32 cellular contexts compared by ENCODE assay signal in genomic region chr2:96329870-96330269, GRCh38. TPM values are rescaled to one million over a fixed set of nuclear protein-coding genes. Genes with fewer than 3 reads are reported as not detected.
"Had no signal": no experiment of that assay in that cellular context is flagged by ENCODE, and none has a peak within 500 bp of the region (broad histone marks: within the 10 kb centered on the region; RNA-seq: fewer than 3 reads in every experiment).

No MANE protein-coding gene starts in this region.

- H2AFZ ChIP-seq: hepatocyte had no signal

- H3K27me3 ChIP-seq: ascending aorta, pancreas, thyroid gland had no signal

- H3K4me3 ChIP-seq: ascending aorta, coronary artery, dorsolateral prefrontal cortex, gastrocnemius medialis, hepatocyte, pancreas, psoas muscle, sigmoid colon, smooth muscle cell, stomach, thyroid gland, upper lobe of left lung had no signal

- H3K9me3 Mint-ChIP-seq: activated CD4-positive, alpha-beta memory T cell treated with anti-CD3 and anti-CD28 coated beads for 36 hours; activated naive CD4-positive, alpha-beta T cell treated with anti-CD3 and anti-CD28 coated beads for 36 hours; activated naive CD8-positive, alpha-beta T cell treated with anti-CD3 and anti-CD28 coated beads for 36 hours; activated T-helper 1 cell treated with anti-CD3 and anti-CD28 coated beads, Interleukin-12 subunit alpha, Interleukin-12 subunit beta, Interleukin-2, Interleukin-4 antibody, amounts not matched to agents 30 ng/mL and 10 ng/mL and 1 ng/mL, durations not matched to agents 14 hours and 24 hours and 36 hours; mesothelial cell of epicardium; naive thymus-derived CD4-positive, alpha-beta T cell; stimulated activated memory B cell treated with anti-CD40 and anti-IgM and Interleukin-4, amounts not matched to agents 10 μg/mL and 1 μg/mL and 100 μg/mL, for 72 hours had no signal

- DNase-seq: activated CD4-positive, alpha-beta memory T cell treated with anti-CD3 and anti-CD28 coated beads for 36 hours; activated CD4-positive, alpha-beta T cell treated with anti-CD3 and anti-CD28 coated beads for 4 hours; activated CD8-positive, alpha-beta memory T cell treated with anti-CD3 and anti-CD28 coated beads, Interleukin-2, amount 50 U/mL, for 4 hours; activated effector memory CD4-positive, alpha-beta T cell treated with anti-CD3 and anti-CD28 coated beads, Interleukin-2, amount 50 U/mL, for 16 hours; activated naive CD4-positive, alpha-beta T cell treated with anti-CD3 and anti-CD28 coated beads for 36 hours; activated naive CD8-positive, alpha-beta T cell treated with anti-CD3 and anti-CD28 coated beads for 36 hours; activated T-cell treated with anti-CD3 and anti-CD28 coated beads, Interleukin-2, amount 50 U/mL, for 1 hour; dorsolateral prefrontal cortex; effector memory CD4-positive, alpha-beta T cell; gastrocnemius medialis; islet precursor cell; left cardiac atrium; naive thymus-derived CD4-positive, alpha-beta T cell; pancreas; psoas muscle; sigmoid colon; stimulated activated CD4-positive, alpha-beta T cell treated with anti-CD3 and anti-CD28 coated beads, Interleukin-1b, Interleukin-23, amount 100 ng/mL, for 48 hours; stimulated activated CD4-positive, alpha-beta T cell treated with anti-CD3 and anti-CD28 coated beads, Interleukin-4, amount 100 ng/mL, for 4 hours; stimulated activated CD8-positive, alpha-beta memory T cell treated with anti-CD3 and anti-CD28 coated beads, Interleukin-4, amount 100 ng/mL, for 48 hours; stomach; T-helper 9 cell; thyroid gland had no signal

- H3K36me3 ChIP-seq: ascending aorta, gastrocnemius medialis, pancreas, sigmoid colon, stomach, thyroid gland, upper lobe of left lung had no signal

- H3K4me3 Mint-ChIP-seq: activated CD4-positive, alpha-beta memory T cell treated with anti-CD3 and anti-CD28 coated beads for 36 hours; activated naive CD4-positive, alpha-beta T cell treated with anti-CD3 and anti-CD28 coated beads for 36 hours; activated naive CD8-positive, alpha-beta T cell treated with anti-CD3 and anti-CD28 coated beads for 36 hours; activated T-helper 1 cell treated with anti-CD3 and anti-CD28 coated beads, Interleukin-12 subunit alpha, Interleukin-12 subunit beta, Interleukin-2, Interleukin-4 antibody, amounts not matched to agents 30 ng/mL and 10 ng/mL and 1 ng/mL, durations not matched to agents 14 hours and 24 hours and 36 hours; mesothelial cell of epicardium; stimulated activated memory B cell treated with anti-CD40 and anti-IgM and Interleukin-4, amounts not matched to agents 10 μg/mL and 1 μg/mL and 100 μg/mL, for 72 hours had no signal

- H3K27ac Mint-ChIP-seq: activated CD4-positive, alpha-beta memory T cell treated with anti-CD3 and anti-CD28 coated beads for 36 hours; activated naive CD8-positive, alpha-beta T cell treated with anti-CD3 and anti-CD28 coated beads for 36 hours; activated T-helper 1 cell treated with anti-CD3 and anti-CD28 coated beads, Interleukin-12 subunit alpha, Interleukin-12 subunit beta, Interleukin-2, Interleukin-4 antibody, amounts not matched to agents 30 ng/mL and 10 ng/mL and 1 ng/mL, durations not matched to agents 14 hours and 24 hours and 36 hours; mesothelial cell of epicardium; naive thymus-derived CD4-positive, alpha-beta T cell; stimulated activated memory B cell treated with anti-CD40 and anti-IgM and Interleukin-4, amounts not matched to agents 10 μg/mL and 1 μg/mL and 100 μg/mL, for 72 hours had no signal

- ATAC-seq: naive thymus-derived CD4-positive, alpha-beta T cell; pancreas; stimulated activated memory B cell treated with anti-CD40 and anti-IgM and Interleukin-4, amounts not matched to agents 10 μg/mL and 1 μg/mL and 100 μg/mL, for 72 hours had no signal

- H3K36me3 Mint-ChIP-seq: brain had no signal

- H3K4me2 ChIP-seq: hepatocyte, smooth muscle cell had no signal

- H3K27me3 Mint-ChIP-seq: activated CD4-positive, alpha-beta memory T cell treated with anti-CD3 and anti-CD28 coated beads for 36 hours; activated naive CD8-positive, alpha-beta T cell treated with anti-CD3 and anti-CD28 coated beads for 36 hours; naive thymus-derived CD4-positive, alpha-beta T cell; stimulated activated memory B cell treated with anti-CD40 and anti-IgM and Interleukin-4, amounts not matched to agents 10 μg/mL and 1 μg/mL and 100 μg/mL, for 72 hours had no signal

- H3K9me3 ChIP-seq: ascending aorta, gastrocnemius medialis, pancreas, psoas muscle, sigmoid colon, stomach, thyroid gland, upper lobe of left lung had no signal

- H3K27ac ChIP-seq: ascending aorta, coronary artery, dorsolateral prefrontal cortex, hepatocyte, pancreas, psoas muscle, sigmoid colon, stomach, thyroid gland, upper lobe of left lung, VCaP had no signal

RNA-seq across cellular contexts. Expression of gene NCAPH, which starts 5.7 kb away (rescaled TPM):
- total RNA-seq: ascending aorta had no signal
